Comparison of ENCODE assay signal across 1 cellular context in genomic region chr19:5914358-5914774, GRCh38.
TF ChIP-seq lines count a peak whose summit lies in the region.

No MANE protein-coding gene starts in this region.

TF ChIP-seq in IMR-90, 13 proteins besides CTCF, POLR2A, EP300 and RAD21 (continued from another document):
- TF ChIP-seq CHD1 (IDR thresholded peaks at IDR 0.05; ENCODE audit: low read depth, low read length), result no peak
- no peak for TF ChIP-seq MXI1 (IDR thresholded peaks at IDR 0.05; ENCODE audit: borderline replicate concordance, low read depth, low read length)
- no peak for TF ChIP-seq BHLHE40 (IDR thresholded peaks at IDR 0.05; ENCODE audit: low read depth, low read length)
